ENCODE assay signal across 37 cellular contexts in the genomic region with DNA sequence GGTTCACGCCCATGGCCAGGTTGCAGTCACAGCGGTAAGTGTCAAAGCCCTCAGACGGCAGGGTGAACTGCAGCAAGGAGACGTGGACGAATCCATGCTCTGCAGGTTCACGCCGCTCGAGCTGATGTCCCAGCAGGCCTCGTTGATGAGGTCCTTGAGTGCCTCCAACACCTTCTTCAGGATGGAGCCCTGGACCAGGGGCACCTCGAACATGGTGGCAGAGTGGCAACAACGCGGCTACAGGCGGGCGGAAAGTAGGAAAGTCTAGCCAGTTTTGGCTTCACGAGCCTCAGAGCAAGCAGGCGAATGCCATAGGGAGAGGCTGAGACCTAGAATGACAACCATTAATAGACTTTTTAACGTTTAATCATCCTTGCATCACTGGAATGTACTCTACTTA.
"Had no signal": no experiment of that assay in that cellular context is flagged by ENCODE, and none has a peak within 500 bp of the region (broad histone marks: within the 10 kb centered on the region; RNA-seq: fewer than 3 reads in every experiment).

No MANE protein-coding gene starts in this region.

- ATAC-seq: activated naive CD4-positive, alpha-beta T cell treated with anti-CD3 and anti-CD28 coated beads, Interleukin-2, amount 50 U/mL, for 72 hours; activated naive CD8-positive, alpha-beta T cell treated with anti-CD3 and anti-CD28 coated beads, Interleukin-2, amount 50 U/mL, for 24 hours; activated T-cell treated with anti-CD3 and anti-CD28 coated beads, Interleukin-2, amount 50 U/mL, for 4 hours; activated T-cell treated with anti-CD3 and anti-CD28 coated beads, Interleukin-2, amount 50 U/mL, for 72 hours; activated T-helper 17 cell treated with anti-CD3 and anti-CD28 coated beads, Interleukin-2, amount 50 U/mL, for 72 hours; body of pancreas had no signal

- H3K27ac ChIP-seq: adrenal gland, ascending aorta, body of pancreas, brain microvascular endothelial cell, breast epithelium, cardiac muscle cell had no signal

- H3K4me1 Mint-ChIP-seq: activated naive CD4-positive, alpha-beta T cell treated with anti-CD3 and anti-CD28 coated beads, Interleukin-2, amount 10 ng/mL, durations not matched to agents 7 days and 5 days; activated naive CD4-positive, alpha-beta T cell treated with anti-CD3 and anti-CD28 coated beads, Interleukin-2, amount 50 U/mL, for 24 hours; activated naive CD8-positive, alpha-beta T cell treated with anti-CD3 and anti-CD28 coated beads for 36 hours; activated naive CD8-positive, alpha-beta T cell treated with anti-CD3 and anti-CD28 coated beads, Interleukin-2, amount 10 ng/mL, durations not matched to agents 7 days and 5 days; activated naive CD8-positive, alpha-beta T cell treated with anti-CD3 and anti-CD28 coated beads, Interleukin-2, amount 50 U/mL, for 24 hours; activated T-helper 17 cell treated with anti-CD3 and anti-CD28 coated beads, Interleukin-2, amount 50 U/mL, for 72 hours; brain; central memory CD8-positive, alpha-beta T cell had no signal

- H3K36me3 ChIP-seq: adrenal gland, ascending aorta, brain microvascular endothelial cell, breast epithelium, cardiac muscle cell had no signal

- H3K36me3 Mint-ChIP-seq: activated naive CD4-positive, alpha-beta T cell treated with anti-CD3 and anti-CD28 coated beads, Interleukin-2, amount 10 ng/mL, durations not matched to agents 7 days and 5 days; activated naive CD4-positive, alpha-beta T cell treated with anti-CD3 and anti-CD28 coated beads, Interleukin-2, amount 50 U/mL, for 24 hours; activated naive CD4-positive, alpha-beta T cell treated with anti-CD3 and anti-CD28 coated beads, Interleukin-2, amount 50 U/mL, for 72 hours; activated naive CD8-positive, alpha-beta T cell; activated naive CD8-positive, alpha-beta T cell treated with anti-CD3 and anti-CD28 coated beads for 36 hours; activated naive CD8-positive, alpha-beta T cell treated with anti-CD3 and anti-CD28 coated beads, Interleukin-2, amount 10 ng/mL, durations not matched to agents 7 days and 5 days; brain had no signal

- DNase-seq: activated effector memory CD4-positive, alpha-beta T cell treated with anti-CD3 and anti-CD28 coated beads, Interleukin-2, amount 50 U/mL, for 16 hours; activated effector memory CD4-positive, alpha-beta T cell treated with Interleukin-2 at 50 U/mL for 16 hours; activated gamma-delta T cell; activated gamma-delta T cell treated with Interleukin-2 at 50 U/mL for 16 hours; activated naive CD4-positive, alpha-beta T cell; activated naive CD4-positive, alpha-beta T cell treated with anti-CD3 and anti-CD28 coated beads for 36 hours; activated naive CD4-positive, alpha-beta T cell treated with anti-CD3 and anti-CD28 coated beads, Interleukin-2, amount 10 ng/mL, durations not matched to agents 7 days and 5 days; activated naive CD4-positive, alpha-beta T cell treated with anti-CD3 and anti-CD28 coated beads, Interleukin-2, amount 50 U/mL, for 16 hours; activated naive CD4-positive, alpha-beta T cell treated with Interleukin-2 at 50 U/mL for 16 hours; activated naive CD8-positive, alpha-beta T cell treated with anti-CD3 and anti-CD28 coated beads for 36 hours; activated naive CD8-positive, alpha-beta T cell treated with anti-CD3 and anti-CD28 coated beads, Interleukin-2, amount 10 ng/mL, durations not matched to agents 7 days and 5 days; activated naive CD8-positive, alpha-beta T cell treated with anti-CD3 and anti-CD28 coated beads, Interleukin-2, amount 50 U/mL, for 24 hours; activated T-cell treated with anti-CD3 and anti-CD28 coated beads, Interleukin-2, amount 50 U/mL, for 1 hour; activated T-cell treated with anti-CD3 and anti-CD28 coated beads, Interleukin-2, amount 50 U/mL, for 24 hours; activated T-cell treated with anti-CD3 and anti-CD28 coated beads, Interleukin-2, amount 50 U/mL, for 4 hours; activated T-cell treated with anti-CD3 and anti-CD28 coated beads, Interleukin-2, amount 50 U/mL, for 48 hours; activated T-cell treated with anti-CD3 and anti-CD28 coated beads, Interleukin-2, amount 50 U/mL, for 72 hours; adrenal gland; amniotic stem cell; amygdala; aorta; body of pancreas; brain microvascular endothelial cell; caudate nucleus; central memory CD4-positive, alpha-beta T cell; cerebellar nuclear complex had no signal

- H3K27me3 ChIP-seq: adrenal gland, ascending aorta, body of pancreas, brain microvascular endothelial cell, cardiac muscle cell had no signal

- H3K4me1 ChIP-seq: adrenal gland, ascending aorta, body of pancreas, breast epithelium had no signal

- H3K27ac Mint-ChIP-seq: activated naive CD4-positive, alpha-beta T cell treated with anti-CD3 and anti-CD28 coated beads for 36 hours; activated naive CD4-positive, alpha-beta T cell treated with anti-CD3 and anti-CD28 coated beads, Interleukin-2, amount 10 ng/mL, durations not matched to agents 7 days and 5 days; activated naive CD4-positive, alpha-beta T cell treated with anti-CD3 and anti-CD28 coated beads, Interleukin-2, amount 50 U/mL, for 24 hours; activated naive CD4-positive, alpha-beta T cell treated with anti-CD3 and anti-CD28 coated beads, Interleukin-2, amount 50 U/mL, for 72 hours; activated naive CD8-positive, alpha-beta T cell; activated naive CD8-positive, alpha-beta T cell treated with anti-CD3 and anti-CD28 coated beads for 36 hours; activated naive CD8-positive, alpha-beta T cell treated with anti-CD3 and anti-CD28 coated beads, Interleukin-2, amount 10 ng/mL, durations not matched to agents 7 days and 5 days; activated naive CD8-positive, alpha-beta T cell treated with anti-CD3 and anti-CD28 coated beads, Interleukin-2, amount 50 U/mL, for 24 hours; activated T-cell treated with anti-CD3 and anti-CD28 coated beads, Interleukin-2, amount 50 U/mL, for 24 hours; activated T-cell treated with anti-CD3 and anti-CD28 coated beads, Interleukin-2, amount 50 U/mL, for 72 hours; activated T-helper 1 cell treated with anti-CD3 and anti-CD28 coated beads, Interleukin-12 subunit alpha, Interleukin-12 subunit beta, Interleukin-2, Interleukin-4 antibody, amounts not matched to agents 30 ng/mL and 10 ng/mL and 1 ng/mL, durations not matched to agents 14 hours and 24 hours and 36 hours; activated T-helper 17 cell treated with anti-CD3 and anti-CD28 coated beads, Interleukin-2, amount 50 U/mL, for 72 hours; activated T-helper 2 cell treated with anti-CD3 and anti-CD28 coated beads, Interferon-gamma antibody, Interleukin-2, Interleukin-4, amounts not matched to agents 10 μg/mL and 5 μg/mL and 100 μg/mL, durations not matched to agents 14 hours and 24 hours and 36 hours; brain had no signal

- H3K4me3 ChIP-seq: adrenal gland, ascending aorta, body of pancreas, breast epithelium, cardiac muscle cell had no signal

- H3K9me3 Mint-ChIP-seq: activated naive CD4-positive, alpha-beta T cell treated with anti-CD3 and anti-CD28 coated beads for 36 hours; activated naive CD4-positive, alpha-beta T cell treated with anti-CD3 and anti-CD28 coated beads, Interleukin-2, amount 10 ng/mL, durations not matched to agents 7 days and 5 days; activated naive CD4-positive, alpha-beta T cell treated with anti-CD3 and anti-CD28 coated beads, Interleukin-2, amount 50 U/mL, for 24 hours; activated naive CD4-positive, alpha-beta T cell treated with anti-CD3 and anti-CD28 coated beads, Interleukin-2, amount 50 U/mL, for 72 hours; activated naive CD8-positive, alpha-beta T cell treated with anti-CD3 and anti-CD28 coated beads, Interleukin-2, amount 10 ng/mL, durations not matched to agents 7 days and 5 days; activated naive CD8-positive, alpha-beta T cell treated with anti-CD3 and anti-CD28 coated beads, Interleukin-2, amount 50 U/mL, for 24 hours; activated T-cell treated with anti-CD3 and anti-CD28 coated beads, Interleukin-2, amount 50 U/mL, for 4 hours; activated T-helper 1 cell treated with anti-CD3 and anti-CD28 coated beads, Interleukin-12 subunit alpha, Interleukin-12 subunit beta, Interleukin-2, Interleukin-4 antibody, amounts not matched to agents 30 ng/mL and 10 ng/mL and 1 ng/mL, durations not matched to agents 14 hours and 24 hours and 36 hours; activated T-helper 17 cell treated with anti-CD3 and anti-CD28 coated beads, Interleukin-2, amount 50 U/mL, for 72 hours; activated T-helper 2 cell treated with anti-CD3 and anti-CD28 coated beads, Interferon-gamma antibody, Interleukin-2, Interleukin-4, amounts not matched to agents 10 μg/mL and 5 μg/mL and 100 μg/mL, durations not matched to agents 14 hours and 24 hours and 36 hours; central memory CD8-positive, alpha-beta T cell had no signal

- H3K9me3 ChIP-seq: adrenal gland, ascending aorta, body of pancreas had no signal

- H3K4me3 Mint-ChIP-seq: activated naive CD4-positive, alpha-beta T cell treated with anti-CD3 and anti-CD28 coated beads for 36 hours; activated naive CD4-positive, alpha-beta T cell treated with anti-CD3 and anti-CD28 coated beads, Interleukin-2, amount 10 ng/mL, durations not matched to agents 7 days and 5 days; activated naive CD4-positive, alpha-beta T cell treated with anti-CD3 and anti-CD28 coated beads, Interleukin-2, amount 50 U/mL, for 24 hours; activated naive CD8-positive, alpha-beta T cell; activated naive CD8-positive, alpha-beta T cell treated with anti-CD3 and anti-CD28 coated beads for 36 hours; activated naive CD8-positive, alpha-beta T cell treated with anti-CD3 and anti-CD28 coated beads, Interleukin-2, amount 10 ng/mL, durations not matched to agents 7 days and 5 days; activated naive CD8-positive, alpha-beta T cell treated with anti-CD3 and anti-CD28 coated beads, Interleukin-2, amount 50 U/mL, for 24 hours; activated T-cell treated with anti-CD3 and anti-CD28 coated beads, Interleukin-2, amount 50 U/mL, for 24 hours; activated T-cell treated with anti-CD3 and anti-CD28 coated beads, Interleukin-2, amount 50 U/mL, for 4 hours; activated T-cell treated with anti-CD3 and anti-CD28 coated beads, Interleukin-2, amount 50 U/mL, for 72 hours; activated T-helper 1 cell treated with anti-CD3 and anti-CD28 coated beads, Interleukin-12 subunit alpha, Interleukin-12 subunit beta, Interleukin-2, Interleukin-4 antibody, amounts not matched to agents 30 ng/mL and 10 ng/mL and 1 ng/mL, durations not matched to agents 14 hours and 24 hours and 36 hours; activated T-helper 17 cell treated with anti-CD3 and anti-CD28 coated beads, Interleukin-2, amount 50 U/mL, for 72 hours; brain; central memory CD8-positive, alpha-beta T cell had no signal

- H3K27me3 Mint-ChIP-seq: activated naive CD4-positive, alpha-beta T cell treated with anti-CD3 and anti-CD28 coated beads, Interleukin-2, amount 10 ng/mL, durations not matched to agents 7 days and 5 days; activated naive CD8-positive, alpha-beta T cell treated with anti-CD3 and anti-CD28 coated beads for 36 hours; activated naive CD8-positive, alpha-beta T cell treated with anti-CD3 and anti-CD28 coated beads, Interleukin-2, amount 50 U/mL, for 24 hours; activated T-helper 17 cell treated with anti-CD3 and anti-CD28 coated beads, Interleukin-2, amount 50 U/mL, for 72 hours; central memory CD8-positive, alpha-beta T cell had no signal
